21 cellular contexts compared by ENCODE assay signal in genomic region chr12:120951-121350, GRCh38. TPM values are rescaled to one million over a fixed set of nuclear protein-coding genes. Genes with fewer than 3 reads are reported as not detected.
A peak's percentile ranks its signal among the peaks of the same experiment; 100 is the strongest.
DNase-seq lines count a peak whose midpoint lies in the region; ATAC-seq and TF ChIP-seq lines count a peak whose summit lies in the region.
"Had no signal": no experiment of that assay in that cellular context is flagged by ENCODE, and none has a peak within 500 bp of the region (broad histone marks: within the 10 kb centered on the region; RNA-seq: fewer than 3 reads in every experiment).

No MANE protein-coding gene starts in this region.

- intact Hi-C loops in lower lobe of right lung (cut with DNase I): no loop called here
- intact Hi-C loops in spleen (cut with DNase I; ENCODE audit: low total_unique reads): no loop called here
- intact Hi-C loops in ovary (cut with DNase I): no loop called here

- WGBS in spleen, 5 donors: 63 to 85% (median 69%) methylated on average over 6 of the region's 6 CpGs
- 62 to 80% (median 68%) methylated on average over 6 of the region's 6 CpGs for WGBS in ovary, 3 donors

- H3K27me3 ChIP-seq in lower lobe of right lung (ENCODE audit: low read depth) (peaks cover 4% of the 10 kb centered on the region), spleen (replicated peaks in 1 of 7) (peaks cover 0 to 34% (median 0%) of the 10 kb centered on the region in 7 donors), ovary (no peaks in the 10 kb centered on the region)
- H3K27me3 ChIP-seq: BLaER1 had no signal

- no peak for TF ChIP-seq CTCF in lower lobe of right lung (IDR thresholded peaks at IDR 0.05)
- no peak for TF ChIP-seq CTCF in spleen (IDR thresholded peaks at IDR 0.05 in 8 of 11, conservative IDR thresholded peaks at IDR 0.05 in 3 of 11)
- no peak for TF ChIP-seq CTCF in ovary (IDR thresholded peaks at IDR 0.05)

- no peak for TF ChIP-seq POLR2A in spleen (IDR thresholded peaks at IDR 0.05)
- TF ChIP-seq POLR2A in ovary (IDR thresholded peaks at IDR 0.05): no peak

- no peak overlapping the region for H3K27ac ChIP-seq in lower lobe of right lung
- no peak overlapping the region for H3K27ac ChIP-seq in spleen
- H3K27ac ChIP-seq in ovary: no peak overlapping the region
- H3K27ac ChIP-seq: 22Rv1, BLaER1, C4-2B had no signal

- peak; percentile 7 for DNase-seq in DMS 273 (lab: John Stamatoyannopoulos, UW; ENCODE audit: unreplicated experiment)
- no peak for DNase-seq in DMS 273 treated with DMSO at 0.1 percent for 48 hours (lab: John Stamatoyannopoulos, UW)
- DNase-seq in NCI-H2171 (lab: John Stamatoyannopoulos, UW): peak; percentile 31
- DNase-seq in lower lobe of right lung: peak; percentile 3
- DNase-seq in spleen: peak; percentile 2
- no peak for DNase-seq in NCI-H345 treated with DMSO at 0.1 percent for 48 hours (lab: John Stamatoyannopoulos, UW; ENCODE audit: unreplicated experiment)
- DNase-seq in ovary: no peak
- DNase-seq: Caco-2; CD4-positive, CD25-positive, alpha-beta regulatory T cell; CD8-positive, alpha-beta T cell; DMS53; DMS79 treated with DMSO at 0.1 percent for 48 hours; GF-D8; GOT3; HFFc6 had no signal

- H3K9me3 ChIP-seq in lower lobe of right lung (no peaks in the 10 kb centered on the region), spleen (no peaks in the 10 kb centered on the region), ovary (no peaks in the 10 kb centered on the region)
- H3K9me3 ChIP-seq: BLaER1, Caco-2, HAP-1 had no signal

- TF ChIP-seq EP300 in ovary (IDR thresholded peaks at IDR 0.05): no peak

- ATAC-seq in lower lobe of right lung (no peak), GM18520 (IDR thresholded peaks at IDR 0.05; ENCODE audit: unreplicated experiment) (no peak)
- ATAC-seq: CD8-positive, alpha-beta T cell had no signal

- H3K36me3 ChIP-seq in lower lobe of right lung (no peaks in the 10 kb centered on the region), spleen (no peaks in the 10 kb centered on the region), ovary (no peaks in the 10 kb centered on the region)
- H3K36me3 ChIP-seq: BLaER1, HAP-1 had no signal

- no peak overlapping the region for H3K4me3 ChIP-seq in lower lobe of right lung
- no peak overlapping the region for H3K4me3 ChIP-seq in spleen
- H3K4me3 ChIP-seq in ovary: no peak overlapping the region
- H3K4me3 ChIP-seq: BLaER1, HAP-1 had no signal

- no peaks in the 10 kb centered on the region for H3K4me1 ChIP-seq in lower lobe of right lung
- no peaks in the 10 kb centered on the region for H3K4me1 ChIP-seq in spleen
- no peaks in the 10 kb centered on the region for H3K4me1 ChIP-seq in ovary (ENCODE audit: insufficient read depth)
- H3K4me1 ChIP-seq: BLaER1, Caco-2, HAP-1 had no signal

RNA-seq across cellular contexts. Expression of gene IQSEC3, which starts 54.4 kb away (rescaled TPM):
- total RNA-seq in lower lobe of right lung (10.7 TPM), spleen (1 to 10 TPM in 4 of 7 donors, under 1 TPM in 2, not detected in 1; 0.20 to 1.6 (median 1.3) TPM), ovary (1 to 10 TPM in 6 of 7 donors, under 1 TPM in 1; 0.91 to 10.0 (median 5.4) TPM)
- polyA plus RNA-seq in spleen (under 1 TPM; 0.29 to 0.52 (median 0.45) TPM), ovary (1 to 10 TPM in 1 of 2 donors, under 1 TPM in 1; 0.88 to 1.8 TPM)
- total RNA-seq: G401, HFFc6 had no signal

Comparison
In these comparisons a context has a peak if more than half of its experiments do, and no peak if none do; other contexts are left out.
1. DNase-seq: peak in DMS 273 (single experiment), NCI-H2171 (single experiment), lower lobe of right lung (single experiment) and spleen (single experiment); none in DMS 273 treated with DMSO at 0.1 percent for 48 hours (single experiment), NCI-H345 treated with DMSO at 0.1 percent for 48 hours (single experiment) and ovary (0 of 5).